ENCODE assay signal across 8 cellular contexts in genomic region chr9:133429641-133430161, GRCh38. TPM values are rescaled to one million over a fixed set of nuclear protein-coding genes. Genes with fewer than 3 reads are reported as not detected.
DNase-seq lines count a peak whose midpoint lies in the region; ATAC-seq and TF ChIP-seq lines count a peak whose summit lies in the region.

No MANE protein-coding gene starts in this region.

- peak; percentile 60 for ATAC-seq in mucosa of descending colon
- no peak for ATAC-seq in GM21825 (IDR thresholded peaks at IDR 0.05; ENCODE audit: unreplicated experiment)

- H3K27ac ChIP-seq in BLaER1 treated with 17β-estradiol and CSF1 and Interleukin-3, amounts not matched to agents 10 nM and 100 nM: no peak overlapping the region

- peak; percentile 46 for TF ChIP-seq CTCF in HFF-Myc (IDR thresholded peaks at IDR 0.05; ENCODE audit: low read depth, low read length, missing control alignments)
- TF ChIP-seq CTCF in choroid plexus epithelial cell (conservative IDR thresholded peaks at IDR 0.05; ENCODE audit: low read depth, low read length): peak; percentile 59
- TF ChIP-seq CTCF in mucosa of descending colon (IDR thresholded peaks at IDR 0.05): peak; percentile 12

- no peak overlapping the region for H3K9ac ChIP-seq in BLaER1 treated with 17β-estradiol and CSF1 and Interleukin-3, amounts not matched to agents 10 nM and 100 nM

- no peaks in the 10 kb centered on the region for H3K4me1 Mint-ChIP-seq in activated T-helper 1 cell treated with anti-CD3 and anti-CD28 coated beads, Interleukin-12 subunit alpha, Interleukin-12 subunit beta, Interleukin-2, Interleukin-4 antibody, amounts not matched to agents 30 ng/mL and 10 ng/mL and 1 ng/mL, durations not matched to agents 14 hours and 24 hours and 36 hours (ENCODE audit: low read depth)

- no peaks in the 10 kb centered on the region for H3K9me3 Mint-ChIP-seq in activated T-helper 1 cell treated with anti-CD3 and anti-CD28 coated beads, Interleukin-12 subunit alpha, Interleukin-12 subunit beta, Interleukin-2, Interleukin-4 antibody, amounts not matched to agents 30 ng/mL and 10 ng/mL and 1 ng/mL, durations not matched to agents 14 hours and 24 hours and 36 hours

- no peaks in the 10 kb centered on the region for H3K36me3 Mint-ChIP-seq in activated T-helper 1 cell treated with anti-CD3 and anti-CD28 coated beads, Interleukin-12 subunit alpha, Interleukin-12 subunit beta, Interleukin-2, Interleukin-4 antibody, amounts not matched to agents 30 ng/mL and 10 ng/mL and 1 ng/mL, durations not matched to agents 14 hours and 24 hours and 36 hours (ENCODE audit: low read depth)

- peak overlapping the region in 10 of 11 experiments; percentile 5 to 69 (median 35); a peak in 15 of 22 replicates for H3K4me2 ChIP-seq in BLaER1 treated with 17β-estradiol and CSF1 and Interleukin-3, amounts not matched to agents 10 nM and 100 nM

- no peak overlapping the region for H3K4me3 Mint-ChIP-seq in activated T-helper 1 cell treated with anti-CD3 and anti-CD28 coated beads, Interleukin-12 subunit alpha, Interleukin-12 subunit beta, Interleukin-2, Interleukin-4 antibody, amounts not matched to agents 30 ng/mL and 10 ng/mL and 1 ng/mL, durations not matched to agents 14 hours and 24 hours and 36 hours

- peaks cover 30% of the 10 kb centered on the region for H3K27me3 Mint-ChIP-seq in activated T-helper 1 cell treated with anti-CD3 and anti-CD28 coated beads, Interleukin-12 subunit alpha, Interleukin-12 subunit beta, Interleukin-2, Interleukin-4 antibody, amounts not matched to agents 30 ng/mL and 10 ng/mL and 1 ng/mL, durations not matched to agents 14 hours and 24 hours and 36 hours (ENCODE audit: insufficient read depth)

- peaks cover 6 to 12% (median 10%) of the 10 kb centered on the region in 11 experiments; a peak in 17 of 22 replicates for H3K9me3 ChIP-seq in BLaER1 treated with 17β-estradiol and CSF1 and Interleukin-3, amounts not matched to agents 10 nM and 100 nM (replicated peaks in 1 of 11)
- H3K9me3 ChIP-seq in mucosa of descending colon: no peaks in the 10 kb centered on the region

- no peaks in the 10 kb centered on the region for H4K20me1 ChIP-seq in BLaER1 treated with 17β-estradiol and CSF1 and Interleukin-3, amounts not matched to agents 10 nM and 100 nM

- peaks cover 2 to 15% (median 9%) of the 10 kb centered on the region in 10 experiments; a peak in 18 of 20 replicates for H3K4me1 ChIP-seq in BLaER1 treated with 17β-estradiol and CSF1 and Interleukin-3, amounts not matched to agents 10 nM and 100 nM
- H3K4me1 ChIP-seq in mucosa of descending colon (ENCODE audit: low read depth): peaks cover 4% of the 10 kb centered on the region

- DNase-seq in HFF-Myc (ENCODE audit: extremely low read depth, low read depth) (no peak), choroid plexus epithelial cell (ENCODE audit: low read depth) (peak; percentile 26), mucosa of descending colon (peak in 2 of 3 donors; percentile 53 to 72), NCI-H2029 treated with DMSO at 0.1 percent for 48 hours (lab: John Stamatoyannopoulos, UW) (no peak)
- DNase-seq in activated T-helper 1 cell treated with anti-CD3 and anti-CD28 coated beads, Interleukin-12 subunit alpha, Interleukin-12 subunit beta, Interleukin-2, Interleukin-4 antibody, amounts not matched to agents 30 ng/mL and 10 ng/mL and 1 ng/mL, durations not matched to agents 14 hours and 24 hours and 36 hours (ENCODE audit: low spot score): no peak
- no peak for DNase-seq in activated effector memory CD4-positive, alpha-beta T cell treated with Interleukin-2 at 50 U/mL for 16 hours

- H3K36me3 ChIP-seq in BLaER1 treated with 17β-estradiol and CSF1 and Interleukin-3, amounts not matched to agents 10 nM and 100 nM: no peaks in the 10 kb centered on the region
- no peaks in the 10 kb centered on the region for H3K36me3 ChIP-seq in mucosa of descending colon (ENCODE audit: low read depth)

- no peak overlapping the region for H3K27ac Mint-ChIP-seq in activated T-helper 1 cell treated with anti-CD3 and anti-CD28 coated beads, Interleukin-12 subunit alpha, Interleukin-12 subunit beta, Interleukin-2, Interleukin-4 antibody, amounts not matched to agents 30 ng/mL and 10 ng/mL and 1 ng/mL, durations not matched to agents 14 hours and 24 hours and 36 hours

- intact Hi-C loops in mucosa of descending colon (cut with DNase I, micrococcal nuclease): no loop called here
- intact Hi-C loops in activated T-helper 1 cell treated with anti-CD3 and anti-CD28 coated beads, Interleukin-12 subunit alpha, Interleukin-12 subunit beta, Interleukin-2, Interleukin-4 antibody, amounts not matched to agents 30 ng/mL and 10 ng/mL and 1 ng/mL, durations not matched to agents 14 hours and 24 hours and 36 hours (cut with micrococcal nuclease): no loop called here

- H3K27me3 ChIP-seq in BLaER1 treated with 17β-estradiol and CSF1 and Interleukin-3, amounts not matched to agents 10 nM and 100 nM: peaks cover 38 to 58% (median 51%) of the 10 kb centered on the region in 11 experiments

- H3K4me3 ChIP-seq in BLaER1 treated with 17β-estradiol and CSF1 and Interleukin-3, amounts not matched to agents 10 nM and 100 nM: no peak overlapping the region
- H3K4me3 ChIP-seq in HFF-Myc (replicated peaks; ENCODE audit: low read depth, low read length) (no peak overlapping the region), choroid plexus epithelial cell (ENCODE audit: low read depth, low read length) (no peak overlapping the region), mucosa of descending colon (no peak overlapping the region)

RNA-seq across cellular contexts. Expression of gene ADAMTS13, which starts 7.5 kb away (rescaled TPM):
- total RNA-seq in mucosa of descending colon: 1 to 10 TPM; 3.3 to 5.0 (median 3.6) TPM
- total RNA-seq in activated T-helper 1 cell treated with anti-CD3 and anti-CD28 coated beads, Interleukin-12 subunit alpha, Interleukin-12 subunit beta, Interleukin-2, Interleukin-4 antibody, amounts not matched to agents 30 ng/mL and 10 ng/mL and 1 ng/mL, durations not matched to agents 14 hours and 24 hours and 36 hours: 1.2 and 1.7 TPM in 2 replicates

RNA-seq across cellular contexts. Expression of gene REXO4, which starts 11.9 kb away (rescaled TPM):
- total RNA-seq in mucosa of descending colon: 10 to 100 TPM; 18.7 to 26.0 (median 20.1) TPM
- 42.5 and 43.8 TPM in 2 replicates for total RNA-seq in activated T-helper 1 cell treated with anti-CD3 and anti-CD28 coated beads, Interleukin-12 subunit alpha, Interleukin-12 subunit beta, Interleukin-2, Interleukin-4 antibody, amounts not matched to agents 30 ng/mL and 10 ng/mL and 1 ng/mL, durations not matched to agents 14 hours and 24 hours and 36 hours

RNA-seq across cellular contexts. Expression of gene CACFD1, which starts 30.1 kb away (rescaled TPM):
- total RNA-seq in mucosa of descending colon: 10 to 100 TPM; 42.7 to 84.2 (median 54.1) TPM
- total RNA-seq in activated T-helper 1 cell treated with anti-CD3 and anti-CD28 coated beads, Interleukin-12 subunit alpha, Interleukin-12 subunit beta, Interleukin-2, Interleukin-4 antibody, amounts not matched to agents 30 ng/mL and 10 ng/mL and 1 ng/mL, durations not matched to agents 14 hours and 24 hours and 36 hours: 1.0 and 1.1 TPM in 2 replicates

RNA-seq across cellular contexts. Expression of gene SLC2A6, which starts 49.2 kb away (rescaled TPM):
- 1 to 10 TPM; 2.6 to 5.3 (median 2.8) TPM for total RNA-seq in mucosa of descending colon
- 4.1 and 4.6 TPM in 2 replicates for total RNA-seq in activated T-helper 1 cell treated with anti-CD3 and anti-CD28 coated beads, Interleukin-12 subunit alpha, Interleukin-12 subunit beta, Interleukin-2, Interleukin-4 antibody, amounts not matched to agents 30 ng/mL and 10 ng/mL and 1 ng/mL, durations not matched to agents 14 hours and 24 hours and 36 hours

RNA-seq across cellular contexts. Expression of gene STKLD1, which starts 53.5 kb away (rescaled TPM):
- total RNA-seq in mucosa of descending colon: 1 to 10 TPM in 2 of 3 donors, under 1 TPM in 1; 0.41 to 1.4 (median 1.3) TPM
- total RNA-seq in activated T-helper 1 cell treated with anti-CD3 and anti-CD28 coated beads, Interleukin-12 subunit alpha, Interleukin-12 subunit beta, Interleukin-2, Interleukin-4 antibody, amounts not matched to agents 30 ng/mL and 10 ng/mL and 1 ng/mL, durations not matched to agents 14 hours and 24 hours and 36 hours: 0.64 and 1.5 TPM in 2 replicates

Comparison
In these comparisons a context has a peak if more than half of its experiments do, and no peak if none do; other contexts are left out.
1. DNase-seq: peak in choroid plexus epithelial cell (single experiment) and mucosa of descending colon (2 of 3); none in HFF-Myc (single experiment), activated T-helper 1 cell treated with anti-CD3 and anti-CD28 coated beads, Interleukin-12 subunit alpha, Interleukin-12 subunit beta, Interleukin-2, Interleukin-4 antibody, amounts not matched to agents 30 ng/mL and 10 ng/mL and 1 ng/mL, durations not matched to agents 14 hours and 24 hours and 36 hours (single experiment), NCI-H2029 treated with DMSO at 0.1 percent for 48 hours (single experiment) and activated effector memory CD4-positive, alpha-beta T cell treated with Interleukin-2 at 50 U/mL for 16 hours (single experiment).
2. RNA of gene CACFD1, which starts 30.1 kb away (total RNA-seq): 42.7 to 84.2 TPM in mucosa of descending colon; 1.0 to 1.1 TPM in activated T-helper 1 cell treated with anti-CD3 and anti-CD28 coated beads, Interleukin-12 subunit alpha, Interleukin-12 subunit beta, Interleukin-2, Interleukin-4 antibody, amounts not matched to agents 30 ng/mL and 10 ng/mL and 1 ng/mL, durations not matched to agents 14 hours and 24 hours and 36 hours; every median in the first group is over 10 times any median in the second.
3. Peak in every context shown above with its lines, with median percentiles within 50 percentile points of each other: CTCF ChIP-seq.